Comparison of ENCODE assay signal across 8 cellular contexts in genomic region chr17:81371910-81372760, GRCh38. TPM values are rescaled to one million over a fixed set of nuclear protein-coding genes. Genes with fewer than 3 reads are reported as not detected.
DNase-seq lines count a peak whose midpoint lies in the region; ATAC-seq, FAIRE-seq and TF ChIP-seq lines count a peak whose summit lies in the region.

No MANE protein-coding gene starts in this region.

- FAIRE-seq in HepG2 (lab: Jason Lieb, UNC) (no peak), GM19239 (lab: Jason Lieb, UNC) (no peak)

- ATAC-seq in HepG2 = peak; percentile 82

- WGBS in HepG2 (ENCODE audit: low lambda C conversion rate) = 23% methylated on average over 14 of the region's 22 CpGs

- no peaks in the 10 kb centered on the region for H3K36me3 ChIP-seq in HepG2 (replicated peaks in 1 of 2; ENCODE audit: control insufficient read depth in 1 of 2, insufficient read depth in 2 of 2, low read length in 2 of 2)

- peaks cover 31% of the 10 kb centered on the region for H3K4me1 ChIP-seq in HepG2 (ENCODE audit: insufficient read depth, low read length)

- intact Hi-C loops in HepG2 (cut with micrococcal nuclease; ENCODE audit: unreplicated experiment) = no loop called here

- no peak for TF ChIP-seq POLR2A in HepG2 (IDR thresholded peaks at IDR 0.05; ENCODE audit: insufficient read depth in 1 of 2, low read depth in 2 of 2, low read length in 2 of 2)

- no peaks in the 10 kb centered on the region for H3K79me2 ChIP-seq in HepG2 (ENCODE audit: insufficient read depth, low read length)

- peak overlapping the region; percentile 10; the same call in 1 of the 2 replicates for H3K9ac ChIP-seq in HepG2 (ENCODE audit: insufficient read depth, low read depth, low read length)

- peak; percentile 64; the same call in 1 of the 2 replicates for TF ChIP-seq RAD21 in HepG2 (CRISPR knock-in tag; IDR thresholded peaks at IDR 0.05)

- H3K9me3 ChIP-seq in HepG2 (ENCODE audit: low read length) = no peaks in the 10 kb centered on the region

- CTCF ChIA-PET in AG04449 (lab: Yijun Ruan, JAX) = interaction anchor here (1.0 to 3.6 kb wide), 9 partner anchors 10 to 112 kb away, joined by 3 to 26 read pairs (median 4); no protein-coding TSS in a partner anchor
- CTCF ChIA-PET in HepG2 (lab: Yijun Ruan, JAX; ENCODE audit: low intra/inter-chr PET ratio, low total read pairs) = no interaction called here

- no TSS peak for BruUV-seq in HepG2 (replicated peaks; lab: Mats Ljungman, UMichigan)

- POLR2A ChIA-PET in AG04449 (lab: Yijun Ruan, JAX) (no interaction called here), HepG2 (lab: Yijun Ruan, JAX) (interaction anchor here (0.8 to 1.7 kb wide), 5 partner anchors 21 to 38 kb away, joined by 3 to 7 read pairs (median 3); partner anchors contain the start of gene BAHCC1)

- H3K27ac ChIP-seq in HepG2 (ENCODE audit: extremely low read length, insufficient read depth, low read length) = no peak overlapping the region

- no peak overlapping the region for H2AFZ ChIP-seq in HepG2 (ENCODE audit: low read length)

- H3K4me2 ChIP-seq in HepG2 (ENCODE audit: low read depth, low read length) = peak overlapping the region; percentile 70

- H3K4me3 ChIP-seq in AG04449 (ENCODE audit: low read depth, low read length) (no peak overlapping the region), choroid plexus epithelial cell (ENCODE audit: low read depth, low read length) (no peak overlapping the region), HepG2 (replicated peaks in 1 of 3; ENCODE audit: insufficient read depth in 1 of 3, low read depth in 2 of 3, low read length in 3 of 3) (peak overlapping the region in 1 of 3 experiments; percentile 55; a peak in 1 of 6 replicates)

- DNase-seq in AG04449 (ENCODE audit: low read depth, low spot score) = no peak
- peak; percentile 52 for DNase-seq in choroid plexus epithelial cell (ENCODE audit: low read depth)
- no peak for DNase-seq in HepG2 (ENCODE audit: low spot score)
- DNase-seq in activated CD8-positive, alpha-beta memory T cell treated with anti-CD3 and anti-CD28 coated beads, Interleukin-2, amount 50 U/mL, for 4 hours = no peak
- DNase-seq in cerebellum (ENCODE audit: low spot score) = no peak
- no peak for DNase-seq in NK-92 treated with Interleukin-12 subunit alpha and Interleukin-12 subunit beta, amount 100 ng/mL, for 24 hours (lab: John Stamatoyannopoulos, UW)
- DNase-seq in GM19239 (ENCODE audit: insufficient read length, low spot score) = no peak

- H3K27me3 ChIP-seq in HepG2 (ENCODE audit: control insufficient read depth in 1 of 2, insufficient read depth in 2 of 2, low read length in 2 of 2) = peaks cover 9 to 64% of the 10 kb centered on the region in 2 experiments; a peak in 3 of 5 replicates

- in situ Hi-C loops in HepG2 (cut with HindIII; ENCODE audit: extremely low pct_ligation_motif_present, low pct_unique_long_range_greater_than_20kb) = no loop called here

- no peaks in the 10 kb centered on the region for H4K20me1 ChIP-seq in HepG2 (ENCODE audit: insufficient read depth, low read length)

- no peak for TF ChIP-seq EP300 in HepG2 (IDR thresholded peaks at IDR 0.05; ENCODE audit: low read depth in 2 of 2, low read length in 2 of 2)
- no peak for TF ChIP-seq EP300 in HepG2 (CRISPR knock-in tag; IDR thresholded peaks at IDR 0.05; ENCODE audit: borderline replicate concordance)

- TF ChIP-seq CTCF in AG04449 (IDR thresholded peaks at IDR 0.05; ENCODE audit: insufficient read depth, low read length, missing control alignments) (peak; percentile 80), LNCAP (IDR thresholded peaks at IDR 0.05) (peak; percentile 41), choroid plexus epithelial cell (conservative IDR thresholded peaks at IDR 0.05; ENCODE audit: low read depth, low read length) (peak; percentile 49), HepG2 (CRISPR knock-in tag; IDR thresholded peaks at IDR 0.05) (peak; percentile 63)

TF ChIP-seq in HepG2, 621 proteins besides CTCF, POLR2A, EP300 and RAD21 (continues in another document):
- TF ChIP-seq ZFP62 (CRISPR knock-in tag; IDR thresholded peaks at IDR 0.05) (no peak), STAG1 (CRISPR knock-in tag; IDR thresholded peaks at IDR 0.05) (peak; percentile 37), DR1 (CRISPR knock-in tag; IDR thresholded peaks at IDR 0.05) (0 out of 2 replicates have a peak, but pooled peaks have one; percentile 2), ZNF224 (CRISPR knock-in tag; IDR thresholded peaks at IDR 0.05) (0 out of 2 replicates have a peak, but pooled peaks have one; percentile 46), ZNF407 (CRISPR knock-in tag; IDR thresholded peaks at IDR 0.05; ENCODE audit: not compliant biosample characterization) (peak; percentile 14), HOXA7 (CRISPR knock-in tag; IDR thresholded peaks at IDR 0.05) (no peak), ZIK1 (CRISPR knock-in tag; IDR thresholded peaks at IDR 0.05; ENCODE audit: borderline replicate concordance, low read depth) (no peak), HNF4A (CRISPR knock-in tag; IDR thresholded peaks at IDR 0.05) (no peak)

RNA-seq across cellular contexts. Expression of gene BAHCC1, which starts 23.1 kb away (rescaled TPM):
- total RNA-seq in HepG2 (2016; rRNA removed; fragmentation: Illumina TruSeq; extraction: Trizol) (0.94 and 1.7 TPM in 2 replicates), cerebellum (20.5 TPM)
- 1.4 and 1.8 TPM in 2 replicates for total RNA-seq in HepG2 (2016; cell fraction: cytosol; rRNA removed; fragmentation: Illumina TruSeq; extraction: Trizol; ENCODE audit: low read depth)
- 1.2 and 1.8 TPM in 2 replicates for total RNA-seq in HepG2 (2016; cell fraction: insoluble cytoplasmic fraction; rRNA removed; fragmentation: Illumina TruSeq; extraction: Trizol)
- total RNA-seq in HepG2 (2016; cell fraction: membrane; rRNA removed; fragmentation: Illumina TruSeq; extraction: Trizol) = 1.2 and 1.9 TPM in 2 replicates
- total RNA-seq in HepG2 (2016; cell fraction: nucleus; rRNA removed; fragmentation: Illumina TruSeq; extraction: Trizol) = 2.8 and 3.9 TPM in 2 replicates
- 1.4 TPM in 2 replicates for polyA plus RNA-seq in HepG2 (2011; rRNA removed)
- 0.42 and 0.64 TPM in 2 replicates for polyA plus RNA-seq in HepG2 (2011; cell fraction: cytosol; rRNA removed)
- 15.9 and 22.2 TPM in 2 replicates for polyA plus RNA-seq in HepG2 (2011; cell fraction: nucleus; rRNA removed)
- 1.8 and 2.5 TPM in 2 replicates for polyA plus RNA-seq in HepG2 (2012)
- polyA plus RNA-seq in HepG2 (2016; cell fraction: cytosol; fragmentation: Illumina TruSeq; extraction: Trizol; ENCODE audit: low read depth) = 1.1 and 1.4 TPM in 2 replicates
- 1.3 and 1.9 TPM in 2 replicates for polyA plus RNA-seq in HepG2 (2016; cell fraction: insoluble cytoplasmic fraction; fragmentation: Illumina TruSeq; extraction: Trizol; ENCODE audit: low read depth)
- 1.9 and 2.3 TPM in 2 replicates for polyA plus RNA-seq in HepG2 (2016; cell fraction: membrane; fragmentation: Illumina TruSeq; extraction: Trizol; ENCODE audit: low read depth)
- 9.5 and 11.0 TPM in 2 replicates for polyA plus RNA-seq in HepG2 (2016; cell fraction: nucleus; fragmentation: Illumina TruSeq; extraction: Trizol; ENCODE audit: insufficient read depth, low read depth)
- polyA minus RNA-seq in HepG2 (2011; rRNA and poly(A)+ RNA removed; ENCODE audit: low replicate concordance) = 1.7 and 5.4 TPM in 2 replicates
- polyA minus RNA-seq in HepG2 (2011; cell fraction: cytosol; rRNA and poly(A)+ RNA removed) = 1.1 and 1.9 TPM in 2 replicates
- 5.5 and 5.9 TPM in 2 replicates for polyA minus RNA-seq in HepG2 (2011; cell fraction: nucleus; rRNA and poly(A)+ RNA removed)
